25 cellular contexts compared by ENCODE assay signal in genomic region chr4:41587286-41587685, GRCh38. TPM values are rescaled to one million over a fixed set of nuclear protein-coding genes. Genes with fewer than 3 reads are reported as not detected.
"Had no signal": no experiment of that assay in that cellular context is flagged by ENCODE, and none has a peak within 500 bp of the region (broad histone marks: within the 10 kb centered on the region; RNA-seq: fewer than 3 reads in every experiment).

No MANE protein-coding gene starts in this region.

- H3K4me3 ChIP-seq: colonic mucosa, gastroesophageal sphincter, heart left ventricle, hepatocyte, lower lobe of right lung, mucosa of descending colon had no signal

- H3K4me2 ChIP-seq: hepatocyte had no signal

- H2AFZ ChIP-seq: hepatocyte had no signal

- H3K4me1 ChIP-seq: colonic mucosa, foreskin keratinocyte had no signal

- H3K36me3 Mint-ChIP-seq: immature natural killer cell had no signal

- H3K27me3 Mint-ChIP-seq: effector memory CD8-positive, alpha-beta T cell had no signal

- H3K79me2 ChIP-seq: hepatocyte had no signal

- H3K4me1 Mint-ChIP-seq: immature natural killer cell had no signal

- ATAC-seq: effector memory CD8-positive, alpha-beta T cell; esophagus mucosa; foreskin keratinocyte; gastroesophageal sphincter; heart left ventricle; left colon; left lobe of liver; lower lobe of right lung; mucosa of descending colon had no signal

- H3K27ac Mint-ChIP-seq: dendritic cell treated with granulocyte-macrophage colony-stimulating factor and Interleukin-4, amounts not matched to agents 40 ng/mL and 50 ng/mL, for 4 days; effector memory CD8-positive, alpha-beta T cell; endodermal cell; immature natural killer cell; mesothelial cell of epicardium had no signal

- H3K36me3 ChIP-seq: colonic mucosa, gastroesophageal sphincter, lower lobe of right lung had no signal

- H3K27me3 ChIP-seq: colonic mucosa, gastroesophageal sphincter, heart left ventricle, hepatocyte had no signal

- H3K27ac ChIP-seq: colonic mucosa, epithelial cell of prostate, foreskin keratinocyte, gastroesophageal sphincter, hepatocyte, lower lobe of right lung had no signal

- H3K9me3 ChIP-seq: colonic mucosa, gastroesophageal sphincter had no signal

- H3K4me3 Mint-ChIP-seq: dendritic cell treated with granulocyte-macrophage colony-stimulating factor and Interleukin-4, amounts not matched to agents 40 ng/mL and 50 ng/mL, for 4 days; effector memory CD8-positive, alpha-beta T cell; endodermal cell; immature natural killer cell; mesothelial cell of epicardium had no signal

- DNase-seq: colonic mucosa; cortex of kidney; effector CD8-positive, alpha-beta T cell; effector memory CD8-positive, alpha-beta T cell; endodermal cell; erythroblast; foreskin keratinocyte; heart left ventricle; hypothalamus; immature natural killer cell; islet precursor cell; kidney; kidney glomerular epithelial cell; left colon; left ventricle myocardium superior; lower lobe of right lung; mesenchymal stem cell; mucosa of descending colon had no signal

RNA-seq across cellular contexts. Expression of gene LIMCH1, which starts 49.3 kb away (rescaled TPM):
- polyA plus RNA-seq: immature natural killer cell had no signal
